In the genomic region with DNA sequence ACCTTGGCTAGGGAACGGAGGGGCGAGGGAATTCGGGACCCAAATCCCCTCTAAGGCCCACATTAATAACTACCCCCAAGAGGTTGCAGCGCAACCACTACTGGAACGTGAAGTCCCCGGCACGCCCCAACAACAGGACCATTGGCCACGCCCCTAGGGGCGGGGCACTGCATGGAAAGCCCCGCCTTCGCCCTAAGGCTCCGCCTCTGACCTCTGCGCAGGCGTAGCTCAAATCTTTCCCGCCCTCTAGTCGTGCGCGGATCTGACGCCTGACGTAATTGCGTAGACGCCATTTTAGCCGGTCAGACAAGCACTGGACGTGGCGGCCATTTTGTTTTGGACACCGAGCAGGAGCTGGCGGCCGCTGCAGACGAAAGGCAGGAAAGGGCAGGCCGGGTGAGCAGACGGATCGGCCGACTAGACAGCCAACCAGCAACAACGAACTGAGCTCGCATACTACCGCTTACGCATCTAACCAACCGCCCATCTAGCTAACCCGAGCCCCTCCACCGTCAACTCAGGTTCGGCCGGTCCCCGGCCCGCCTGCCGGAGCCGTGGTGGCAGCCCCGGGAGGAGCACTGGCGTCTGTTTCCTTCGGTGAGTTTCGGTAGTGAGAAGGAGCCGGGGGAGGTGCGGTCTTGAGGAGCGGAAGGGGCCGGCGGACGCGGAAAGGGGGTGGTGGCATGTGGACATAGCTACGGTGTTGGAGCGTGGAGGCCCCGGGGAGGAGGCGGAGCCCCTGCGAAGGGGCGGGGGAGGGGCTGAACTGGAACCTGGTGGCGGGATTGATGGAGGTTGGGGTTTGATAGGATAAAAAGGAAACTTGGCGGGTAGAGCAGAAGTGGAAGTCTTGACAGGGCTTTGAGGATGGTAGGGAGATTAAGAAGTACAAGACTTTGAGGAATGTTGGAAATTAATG, we compare ENCODE assay signal across 1 cellular context.
TF ChIP-seq lines count a peak whose summit lies in the region.

A gene with protein sequence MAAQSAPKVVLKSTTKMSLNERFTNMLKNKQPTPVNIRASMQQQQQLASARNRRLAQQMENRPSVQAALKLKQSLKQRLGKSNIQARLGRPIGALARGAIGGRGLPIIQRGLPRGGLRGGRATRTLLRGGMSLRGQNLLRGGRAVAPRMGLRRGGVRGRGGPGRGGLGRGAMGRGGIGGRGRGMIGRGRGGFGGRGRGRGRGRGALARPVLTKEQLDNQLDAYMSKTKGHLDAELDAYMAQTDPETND (plus strand): TSS at position 320 of the 919 bp plus-strand sequence. CDS start 2,523 bp downstream, outside the sequence.

TF ChIP-seq in WTC11, 78 proteins besides CTCF, POLR2A, EP300 and RAD21 (continued from another document and continues in another):
- TF ChIP-seq, protein P1, sequence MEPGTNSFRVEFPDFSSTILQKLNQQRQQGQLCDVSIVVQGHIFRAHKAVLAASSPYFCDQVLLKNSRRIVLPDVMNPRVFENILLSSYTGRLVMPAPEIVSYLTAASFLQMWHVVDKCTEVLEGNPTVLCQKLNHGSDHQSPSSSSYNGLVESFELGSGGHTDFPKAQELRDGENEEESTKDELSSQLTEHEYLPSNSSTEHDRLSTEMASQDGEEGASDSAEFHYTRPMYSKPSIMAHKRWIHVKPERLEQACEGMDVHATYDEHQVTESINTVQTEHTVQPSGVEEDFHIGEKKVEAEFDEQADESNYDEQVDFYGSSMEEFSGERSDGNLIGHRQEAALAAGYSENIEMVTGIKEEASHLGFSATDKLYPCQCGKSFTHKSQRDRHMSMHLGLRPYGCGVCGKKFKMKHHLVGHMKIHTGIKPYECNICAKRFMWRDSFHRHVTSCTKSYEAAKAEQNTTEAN (CRISPR knock-in tag; IDR thresholded peaks at IDR 0.05), result peak; percentile 63; the same call in 1 of the 2 replicates
- TF ChIP-seq, protein P2, sequence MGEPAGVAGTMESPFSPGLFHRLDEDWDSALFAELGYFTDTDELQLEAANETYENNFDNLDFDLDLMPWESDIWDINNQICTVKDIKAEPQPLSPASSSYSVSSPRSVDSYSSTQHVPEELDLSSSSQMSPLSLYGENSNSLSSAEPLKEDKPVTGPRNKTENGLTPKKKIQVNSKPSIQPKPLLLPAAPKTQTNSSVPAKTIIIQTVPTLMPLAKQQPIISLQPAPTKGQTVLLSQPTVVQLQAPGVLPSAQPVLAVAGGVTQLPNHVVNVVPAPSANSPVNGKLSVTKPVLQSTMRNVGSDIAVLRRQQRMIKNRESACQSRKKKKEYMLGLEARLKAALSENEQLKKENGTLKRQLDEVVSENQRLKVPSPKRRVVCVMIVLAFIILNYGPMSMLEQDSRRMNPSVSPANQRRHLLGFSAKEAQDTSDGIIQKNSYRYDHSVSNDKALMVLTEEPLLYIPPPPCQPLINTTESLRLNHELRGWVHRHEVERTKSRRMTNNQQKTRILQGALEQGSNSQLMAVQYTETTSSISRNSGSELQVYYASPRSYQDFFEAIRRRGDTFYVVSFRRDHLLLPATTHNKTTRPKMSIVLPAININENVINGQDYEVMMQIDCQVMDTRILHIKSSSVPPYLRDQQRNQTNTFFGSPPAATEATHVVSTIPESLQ (CRISPR knock-in tag; IDR thresholded peaks at IDR 0.05), result no peak
- TF ChIP-seq, protein P3, sequence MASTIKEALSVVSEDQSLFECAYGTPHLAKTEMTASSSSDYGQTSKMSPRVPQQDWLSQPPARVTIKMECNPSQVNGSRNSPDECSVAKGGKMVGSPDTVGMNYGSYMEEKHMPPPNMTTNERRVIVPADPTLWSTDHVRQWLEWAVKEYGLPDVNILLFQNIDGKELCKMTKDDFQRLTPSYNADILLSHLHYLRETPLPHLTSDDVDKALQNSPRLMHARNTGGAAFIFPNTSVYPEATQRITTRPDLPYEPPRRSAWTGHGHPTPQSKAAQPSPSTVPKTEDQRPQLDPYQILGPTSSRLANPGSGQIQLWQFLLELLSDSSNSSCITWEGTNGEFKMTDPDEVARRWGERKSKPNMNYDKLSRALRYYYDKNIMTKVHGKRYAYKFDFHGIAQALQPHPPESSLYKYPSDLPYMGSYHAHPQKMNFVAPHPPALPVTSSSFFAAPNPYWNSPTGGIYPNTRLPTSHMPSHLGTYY (CRISPR knock-in tag; IDR thresholded peaks at IDR 0.05), result no peak
- TF ChIP-seq TP53 (CRISPR knock-in tag; IDR thresholded peaks at IDR 0.05), result 0 out of 2 replicates have a peak, but pooled peaks have one; percentile 28
- no peak for TF ChIP-seq CBFB (CRISPR knock-in tag; IDR thresholded peaks at IDR 0.05; ENCODE audit: low read depth)
- TF ChIP-seq NR1H2 (CRISPR knock-in tag; IDR thresholded peaks at IDR 0.05), result no peak
- 0 out of 2 replicates have a peak, but pooled peaks have one; percentile 14 for TF ChIP-seq SMAD4 (CRISPR knock-in tag; IDR thresholded peaks at IDR 0.05)
- TF ChIP-seq FOXJ3 (CRISPR knock-in tag; IDR thresholded peaks at IDR 0.05; ENCODE audit: borderline replicate concordance), result no peak
- TF ChIP-seq, protein P4, sequence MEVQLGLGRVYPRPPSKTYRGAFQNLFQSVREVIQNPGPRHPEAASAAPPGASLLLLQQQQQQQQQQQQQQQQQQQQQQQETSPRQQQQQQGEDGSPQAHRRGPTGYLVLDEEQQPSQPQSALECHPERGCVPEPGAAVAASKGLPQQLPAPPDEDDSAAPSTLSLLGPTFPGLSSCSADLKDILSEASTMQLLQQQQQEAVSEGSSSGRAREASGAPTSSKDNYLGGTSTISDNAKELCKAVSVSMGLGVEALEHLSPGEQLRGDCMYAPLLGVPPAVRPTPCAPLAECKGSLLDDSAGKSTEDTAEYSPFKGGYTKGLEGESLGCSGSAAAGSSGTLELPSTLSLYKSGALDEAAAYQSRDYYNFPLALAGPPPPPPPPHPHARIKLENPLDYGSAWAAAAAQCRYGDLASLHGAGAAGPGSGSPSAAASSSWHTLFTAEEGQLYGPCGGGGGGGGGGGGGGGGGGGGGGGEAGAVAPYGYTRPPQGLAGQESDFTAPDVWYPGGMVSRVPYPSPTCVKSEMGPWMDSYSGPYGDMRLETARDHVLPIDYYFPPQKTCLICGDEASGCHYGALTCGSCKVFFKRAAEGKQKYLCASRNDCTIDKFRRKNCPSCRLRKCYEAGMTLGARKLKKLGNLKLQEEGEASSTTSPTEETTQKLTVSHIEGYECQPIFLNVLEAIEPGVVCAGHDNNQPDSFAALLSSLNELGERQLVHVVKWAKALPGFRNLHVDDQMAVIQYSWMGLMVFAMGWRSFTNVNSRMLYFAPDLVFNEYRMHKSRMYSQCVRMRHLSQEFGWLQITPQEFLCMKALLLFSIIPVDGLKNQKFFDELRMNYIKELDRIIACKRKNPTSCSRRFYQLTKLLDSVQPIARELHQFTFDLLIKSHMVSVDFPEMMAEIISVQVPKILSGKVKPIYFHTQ (CRISPR knock-in tag; IDR thresholded peaks at IDR 0.05), result 0 out of 2 replicates have a peak, but pooled peaks have one; percentile 65
- TF ChIP-seq, protein P5, sequence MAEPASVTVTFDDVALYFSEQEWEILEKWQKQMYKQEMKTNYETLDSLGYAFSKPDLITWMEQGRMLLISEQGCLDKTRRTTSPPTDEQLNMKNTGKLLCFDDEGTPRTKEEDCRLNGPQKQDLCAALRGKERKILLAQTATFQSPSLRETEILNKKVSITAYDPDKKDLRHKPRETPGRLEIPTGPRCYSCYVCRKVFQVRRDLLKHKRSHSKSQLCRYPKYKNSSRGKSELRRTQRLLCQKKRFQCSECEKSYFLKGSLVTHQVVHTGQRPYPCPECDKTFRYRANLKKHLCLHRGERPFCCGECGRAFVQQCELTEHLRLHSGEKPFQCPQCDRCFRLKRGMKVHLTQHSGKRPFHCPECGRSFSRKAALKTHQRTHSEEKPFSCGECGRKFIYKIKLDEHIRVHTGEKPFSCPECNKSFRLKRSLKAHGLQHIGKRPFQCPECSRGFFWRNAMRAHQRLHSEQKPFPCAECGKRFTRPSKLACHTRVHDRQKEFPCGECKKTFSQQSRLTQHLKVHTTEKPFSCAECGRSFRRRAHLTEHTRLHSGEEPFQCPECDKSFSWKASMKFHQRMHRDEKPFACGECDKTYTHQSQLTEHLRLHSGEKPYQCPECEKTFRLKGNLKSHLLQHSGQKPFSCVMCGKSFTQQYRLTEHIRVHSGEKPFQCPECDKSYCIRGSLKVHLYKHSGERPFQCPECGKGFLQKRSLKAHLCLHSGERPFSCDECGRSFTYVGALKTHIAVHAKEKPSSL (CRISPR knock-in tag; conservative IDR thresholded peaks at IDR 0.05), result no peak
- TF ChIP-seq, protein P6, sequence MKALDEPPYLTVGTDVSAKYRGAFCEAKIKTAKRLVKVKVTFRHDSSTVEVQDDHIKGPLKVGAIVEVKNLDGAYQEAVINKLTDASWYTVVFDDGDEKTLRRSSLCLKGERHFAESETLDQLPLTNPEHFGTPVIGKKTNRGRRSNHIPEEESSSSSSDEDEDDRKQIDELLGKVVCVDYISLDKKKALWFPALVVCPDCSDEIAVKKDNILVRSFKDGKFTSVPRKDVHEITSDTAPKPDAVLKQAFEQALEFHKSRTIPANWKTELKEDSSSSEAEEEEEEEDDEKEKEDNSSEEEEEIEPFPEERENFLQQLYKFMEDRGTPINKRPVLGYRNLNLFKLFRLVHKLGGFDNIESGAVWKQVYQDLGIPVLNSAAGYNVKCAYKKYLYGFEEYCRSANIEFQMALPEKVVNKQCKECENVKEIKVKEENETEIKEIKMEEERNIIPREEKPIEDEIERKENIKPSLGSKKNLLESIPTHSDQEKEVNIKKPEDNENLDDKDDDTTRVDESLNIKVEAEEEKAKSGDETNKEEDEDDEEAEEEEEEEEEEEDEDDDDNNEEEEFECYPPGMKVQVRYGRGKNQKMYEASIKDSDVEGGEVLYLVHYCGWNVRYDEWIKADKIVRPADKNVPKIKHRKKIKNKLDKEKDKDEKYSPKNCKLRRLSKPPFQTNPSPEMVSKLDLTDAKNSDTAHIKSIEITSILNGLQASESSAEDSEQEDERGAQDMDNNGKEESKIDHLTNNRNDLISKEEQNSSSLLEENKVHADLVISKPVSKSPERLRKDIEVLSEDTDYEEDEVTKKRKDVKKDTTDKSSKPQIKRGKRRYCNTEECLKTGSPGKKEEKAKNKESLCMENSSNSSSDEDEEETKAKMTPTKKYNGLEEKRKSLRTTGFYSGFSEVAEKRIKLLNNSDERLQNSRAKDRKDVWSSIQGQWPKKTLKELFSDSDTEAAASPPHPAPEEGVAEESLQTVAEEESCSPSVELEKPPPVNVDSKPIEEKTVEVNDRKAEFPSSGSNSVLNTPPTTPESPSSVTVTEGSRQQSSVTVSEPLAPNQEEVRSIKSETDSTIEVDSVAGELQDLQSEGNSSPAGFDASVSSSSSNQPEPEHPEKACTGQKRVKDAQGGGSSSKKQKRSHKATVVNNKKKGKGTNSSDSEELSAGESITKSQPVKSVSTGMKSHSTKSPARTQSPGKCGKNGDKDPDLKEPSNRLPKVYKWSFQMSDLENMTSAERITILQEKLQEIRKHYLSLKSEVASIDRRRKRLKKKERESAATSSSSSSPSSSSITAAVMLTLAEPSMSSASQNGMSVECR (CRISPR knock-in tag; IDR thresholded peaks at IDR 0.05; ENCODE audit: borderline replicate concordance), result peak; percentile 78
- TF ChIP-seq, protein P7, sequence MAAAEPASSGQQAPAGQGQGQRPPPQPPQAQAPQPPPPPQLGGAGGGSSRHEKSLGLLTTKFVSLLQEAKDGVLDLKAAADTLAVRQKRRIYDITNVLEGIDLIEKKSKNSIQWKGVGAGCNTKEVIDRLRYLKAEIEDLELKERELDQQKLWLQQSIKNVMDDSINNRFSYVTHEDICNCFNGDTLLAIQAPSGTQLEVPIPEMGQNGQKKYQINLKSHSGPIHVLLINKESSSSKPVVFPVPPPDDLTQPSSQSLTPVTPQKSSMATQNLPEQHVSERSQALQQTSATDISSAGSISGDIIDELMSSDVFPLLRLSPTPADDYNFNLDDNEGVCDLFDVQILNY (CRISPR knock-in tag; IDR thresholded peaks at IDR 0.05), result peak; percentile 89
- TF ChIP-seq, protein P8, sequence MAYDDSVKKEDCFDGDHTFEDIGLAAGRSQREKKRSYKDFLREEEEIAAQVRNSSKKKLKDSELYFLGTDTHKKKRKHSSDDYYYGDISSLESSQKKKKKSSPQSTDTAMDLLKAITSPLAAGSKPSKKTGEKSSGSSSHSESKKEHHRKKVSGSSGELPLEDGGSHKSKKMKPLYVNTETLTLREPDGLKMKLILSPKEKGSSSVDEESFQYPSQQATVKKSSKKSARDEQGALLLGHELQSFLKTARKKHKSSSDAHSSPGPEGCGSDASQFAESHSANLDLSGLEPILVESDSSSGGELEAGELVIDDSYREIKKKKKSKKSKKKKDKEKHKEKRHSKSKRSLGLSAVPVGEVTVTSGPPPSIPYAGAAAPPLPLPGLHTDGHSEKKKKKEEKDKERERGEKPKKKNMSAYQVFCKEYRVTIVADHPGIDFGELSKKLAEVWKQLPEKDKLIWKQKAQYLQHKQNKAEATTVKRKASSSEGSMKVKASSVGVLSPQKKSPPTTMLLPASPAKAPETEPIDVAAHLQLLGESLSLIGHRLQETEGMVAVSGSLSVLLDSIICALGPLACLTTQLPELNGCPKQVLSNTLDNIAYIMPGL (CRISPR knock-in tag; IDR thresholded peaks at IDR 0.05), result 0 out of 2 replicates have a peak, but pooled peaks have one; percentile 75
- no peak for TF ChIP-seq GTF2I (CRISPR knock-in tag; conservative IDR thresholded peaks at IDR 0.05)
- TF ChIP-seq, protein P9, sequence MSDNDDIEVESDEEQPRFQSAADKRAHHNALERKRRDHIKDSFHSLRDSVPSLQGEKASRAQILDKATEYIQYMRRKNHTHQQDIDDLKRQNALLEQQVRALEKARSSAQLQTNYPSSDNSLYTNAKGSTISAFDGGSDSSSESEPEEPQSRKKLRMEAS (CRISPR knock-in tag; IDR thresholded peaks at IDR 0.05), result peak; percentile 58; the same call in 1 of the 2 replicates
- TF ChIP-seq, protein P10, sequence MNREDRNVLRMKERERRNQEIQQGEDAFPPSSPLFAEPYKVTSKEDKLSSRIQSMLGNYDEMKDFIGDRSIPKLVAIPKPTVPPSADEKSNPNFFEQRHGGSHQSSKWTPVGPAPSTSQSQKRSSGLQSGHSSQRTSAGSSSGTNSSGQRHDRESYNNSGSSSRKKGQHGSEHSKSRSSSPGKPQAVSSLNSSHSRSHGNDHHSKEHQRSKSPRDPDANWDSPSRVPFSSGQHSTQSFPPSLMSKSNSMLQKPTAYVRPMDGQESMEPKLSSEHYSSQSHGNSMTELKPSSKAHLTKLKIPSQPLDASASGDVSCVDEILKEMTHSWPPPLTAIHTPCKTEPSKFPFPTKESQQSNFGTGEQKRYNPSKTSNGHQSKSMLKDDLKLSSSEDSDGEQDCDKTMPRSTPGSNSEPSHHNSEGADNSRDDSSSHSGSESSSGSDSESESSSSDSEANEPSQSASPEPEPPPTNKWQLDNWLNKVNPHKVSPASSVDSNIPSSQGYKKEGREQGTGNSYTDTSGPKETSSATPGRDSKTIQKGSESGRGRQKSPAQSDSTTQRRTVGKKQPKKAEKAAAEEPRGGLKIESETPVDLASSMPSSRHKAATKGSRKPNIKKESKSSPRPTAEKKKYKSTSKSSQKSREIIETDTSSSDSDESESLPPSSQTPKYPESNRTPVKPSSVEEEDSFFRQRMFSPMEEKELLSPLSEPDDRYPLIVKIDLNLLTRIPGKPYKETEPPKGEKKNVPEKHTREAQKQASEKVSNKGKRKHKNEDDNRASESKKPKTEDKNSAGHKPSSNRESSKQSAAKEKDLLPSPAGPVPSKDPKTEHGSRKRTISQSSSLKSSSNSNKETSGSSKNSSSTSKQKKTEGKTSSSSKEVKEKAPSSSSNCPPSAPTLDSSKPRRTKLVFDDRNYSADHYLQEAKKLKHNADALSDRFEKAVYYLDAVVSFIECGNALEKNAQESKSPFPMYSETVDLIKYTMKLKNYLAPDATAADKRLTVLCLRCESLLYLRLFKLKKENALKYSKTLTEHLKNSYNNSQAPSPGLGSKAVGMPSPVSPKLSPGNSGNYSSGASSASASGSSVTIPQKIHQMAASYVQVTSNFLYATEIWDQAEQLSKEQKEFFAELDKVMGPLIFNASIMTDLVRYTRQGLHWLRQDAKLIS (CRISPR knock-in tag; IDR thresholded peaks at IDR 0.05; ENCODE audit: borderline replicate concordance), result 0 out of 2 replicates have a peak, but pooled peaks have one; percentile 38
- TF ChIP-seq JUN (CRISPR knock-in tag; IDR thresholded peaks at IDR 0.05), result no peak; the same call in 1 of the 2 replicates
- TF ChIP-seq, protein P11, sequence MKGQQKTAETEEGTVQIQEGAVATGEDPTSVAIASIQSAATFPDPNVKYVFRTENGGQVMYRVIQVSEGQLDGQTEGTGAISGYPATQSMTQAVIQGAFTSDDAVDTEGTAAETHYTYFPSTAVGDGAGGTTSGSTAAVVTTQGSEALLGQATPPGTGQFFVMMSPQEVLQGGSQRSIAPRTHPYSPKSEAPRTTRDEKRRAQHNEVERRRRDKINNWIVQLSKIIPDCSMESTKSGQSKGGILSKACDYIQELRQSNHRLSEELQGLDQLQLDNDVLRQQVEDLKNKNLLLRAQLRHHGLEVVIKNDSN (CRISPR knock-in tag; IDR thresholded peaks at IDR 0.05), result peak; percentile 42; the same call in 1 of the 2 replicates
